ENCODE assay signal across 6 cellular contexts in genomic region chr9:13613296-13613695, GRCh38.
"Had no signal": no experiment of that assay in that cellular context is flagged by ENCODE, and none has a peak within 500 bp of the region (broad histone marks: within the 10 kb centered on the region; RNA-seq: fewer than 3 reads in every experiment).

No MANE protein-coding gene starts in this region.

- ATAC-seq: GM23338, K562 had no signal

- H3K4me2 ChIP-seq: GM23338 had no signal

- H3K27ac Mint-ChIP-seq: GM23338, H9 had no signal

- H2AFZ ChIP-seq: GM23338 had no signal

- H3K9me3 Mint-ChIP-seq: H9 had no signal

- H3K4me3 Mint-ChIP-seq: GM23338, H9 had no signal

- H3K4me3 ChIP-seq: GM23338, K562 had no signal

- DNase-seq: H9, HCEC 1CT, IMR-90, KG1 had no signal
